ENCODE assay signal across 29 cellular contexts in the genomic region with DNA sequence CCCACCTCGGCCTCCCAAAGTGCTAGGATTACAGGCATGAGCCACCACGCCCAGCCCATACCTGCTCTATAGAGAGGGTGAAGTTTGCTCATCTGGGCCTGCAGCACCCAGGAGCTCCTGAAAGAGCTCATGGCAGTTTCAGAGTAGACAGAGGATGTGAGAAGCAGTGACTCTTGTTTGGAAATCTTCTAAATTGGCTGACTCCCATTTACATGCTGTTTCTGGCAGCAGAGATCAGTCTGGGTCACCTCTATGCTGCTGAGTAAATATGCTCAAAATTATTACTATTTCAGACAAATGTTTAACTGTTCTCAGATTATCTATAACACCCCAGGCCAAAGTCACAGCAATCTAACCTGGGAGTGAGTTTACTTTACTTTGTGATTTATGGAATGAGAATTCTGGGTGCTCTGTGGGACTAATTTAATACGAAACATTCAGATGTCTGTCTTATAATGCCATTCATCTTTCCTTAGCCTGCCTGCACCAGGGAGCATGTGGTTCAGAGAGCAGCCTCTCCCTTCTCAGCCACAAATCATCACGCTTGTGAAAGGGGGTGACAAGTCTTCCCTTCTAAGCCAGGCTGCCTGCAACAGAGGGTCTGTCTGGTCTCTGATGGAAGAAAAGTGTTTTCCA.
"Had no signal": no experiment of that assay in that cellular context is flagged by ENCODE, and none has a peak within 500 bp of the region (broad histone marks: within the 10 kb centered on the region; RNA-seq: fewer than 3 reads in every experiment).

No MANE protein-coding gene starts in this region.

- H3K9me3 ChIP-seq: esophagus squamous epithelium, heart right ventricle, neutrophil, sigmoid colon, thyroid gland, upper lobe of right lung had no signal

- H3K27ac ChIP-seq: brain microvascular endothelial cell, esophagus squamous epithelium, heart right ventricle, neutrophil, sigmoid colon, thyroid gland, upper lobe of right lung, VCaP had no signal

- H3K36me3 ChIP-seq: brain microvascular endothelial cell, esophagus squamous epithelium, heart right ventricle, neutrophil, sigmoid colon, thyroid gland, upper lobe of right lung had no signal

- H3K4me3 ChIP-seq: esophagus squamous epithelium, heart right ventricle, sigmoid colon, thyroid gland, upper lobe of right lung had no signal

- H3K4me1 Mint-ChIP-seq: naive thymus-derived CD4-positive, alpha-beta T cell; stimulated activated memory B cell treated with anti-CD40 and anti-IgM and Interleukin-4, amounts not matched to agents 10 μg/mL and 1 μg/mL and 100 μg/mL, for 72 hours; stimulated activated naive CD8-positive, alpha-beta T cell treated with anti-CD3 and anti-CD28 coated beads, Interleukin-15, amount 100 ng/mL, for 72 hours had no signal

- H3K4me3 Mint-ChIP-seq: activated naive CD8-positive, alpha-beta T cell; naive thymus-derived CD4-positive, alpha-beta T cell; stimulated activated memory B cell treated with anti-CD40 and anti-IgM and Interleukin-4, amounts not matched to agents 10 μg/mL and 1 μg/mL and 100 μg/mL, for 72 hours; stimulated activated naive CD8-positive, alpha-beta T cell treated with anti-CD3 and anti-CD28 coated beads, Interleukin-15, amount 100 ng/mL, for 72 hours; T-helper 1 cell treated with Interleukin-12 subunit alpha and Interleukin-12 subunit beta and Interleukin-4 antibody, amounts not matched to agents 30 μg/mL and 1 μg/mL, for 36 hours had no signal

- H3K27me3 ChIP-seq: brain microvascular endothelial cell, esophagus squamous epithelium, heart right ventricle, neutrophil, sigmoid colon, thyroid gland, upper lobe of right lung had no signal

- H3K9me3 Mint-ChIP-seq: stimulated activated memory B cell treated with anti-CD40 and anti-IgM and Interleukin-4, amounts not matched to agents 10 μg/mL and 1 μg/mL and 100 μg/mL, for 72 hours; stimulated activated naive CD8-positive, alpha-beta T cell treated with anti-CD3 and anti-CD28 coated beads, Interleukin-15, amount 100 ng/mL, for 72 hours; T-helper 1 cell treated with Interleukin-12 subunit alpha and Interleukin-12 subunit beta and Interleukin-4 antibody, amounts not matched to agents 30 μg/mL and 1 μg/mL, for 36 hours had no signal

- H3K4me1 ChIP-seq: esophagus squamous epithelium, sigmoid colon, thyroid gland, upper lobe of right lung had no signal

- H3K27me3 Mint-ChIP-seq: naive thymus-derived CD4-positive, alpha-beta T cell; progenitor cell of endocrine pancreas; stimulated activated memory B cell treated with anti-CD40 and anti-IgM and Interleukin-4, amounts not matched to agents 10 μg/mL and 1 μg/mL and 100 μg/mL, for 72 hours had no signal

- DNase-seq: activated CD4-positive, alpha-beta T cell treated with anti-CD3 and anti-CD28 coated beads for 4 hours; activated CD4-positive, alpha-beta T cell treated with anti-CD3 and anti-CD28 coated beads, Interleukin-2, amount 50 U/mL, for 48 hours; activated CD8-positive, alpha-beta memory T cell treated with anti-CD3 and anti-CD28 coated beads for 24 hours; activated effector memory CD4-positive, alpha-beta T cell treated with Interleukin-2 at 50 U/mL for 16 hours; activated naive CD4-positive, alpha-beta T cell treated with Interleukin-2 at 50 U/mL for 16 hours; brain microvascular endothelial cell; central memory CD4-positive, alpha-beta T cell; dermis blood vessel endothelial cell; effector CD4-positive, alpha-beta T cell; esophagus squamous epithelium; foreskin melanocyte; heart right ventricle; mammary epithelial cell; naive thymus-derived CD4-positive, alpha-beta T cell; sigmoid colon; small intestine; stimulated activated CD4-positive, alpha-beta T cell treated with anti-CD3 and anti-CD28 coated beads, Interleukin-4, amount 100 ng/mL, for 24 hours; stimulated activated CD8-positive, alpha-beta memory T cell treated with anti-CD3 and anti-CD28 coated beads, Interleukin-4, amount 100 ng/mL, for 48 hours; stimulated activated naive CD8-positive, alpha-beta T cell treated with anti-CD3 and anti-CD28 coated beads, Interleukin-15, amount 100 ng/mL, for 72 hours; SW 1271; T-helper 9 cell; thyroid gland; upper lobe of right lung had no signal

- H3K36me3 Mint-ChIP-seq: activated naive CD8-positive, alpha-beta T cell; naive thymus-derived CD4-positive, alpha-beta T cell; stimulated activated memory B cell treated with anti-CD40 and anti-IgM and Interleukin-4, amounts not matched to agents 10 μg/mL and 1 μg/mL and 100 μg/mL, for 72 hours had no signal

- H3K27ac Mint-ChIP-seq: activated naive CD8-positive, alpha-beta T cell; naive thymus-derived CD4-positive, alpha-beta T cell; progenitor cell of endocrine pancreas; stimulated activated memory B cell treated with anti-CD40 and anti-IgM and Interleukin-4, amounts not matched to agents 10 μg/mL and 1 μg/mL and 100 μg/mL, for 72 hours; stimulated activated naive CD8-positive, alpha-beta T cell treated with anti-CD3 and anti-CD28 coated beads, Interleukin-15, amount 100 ng/mL, for 72 hours; T-helper 1 cell treated with Interleukin-12 subunit alpha and Interleukin-12 subunit beta and Interleukin-4 antibody, amounts not matched to agents 30 μg/mL and 1 μg/mL, for 36 hours had no signal

- ATAC-seq: naive thymus-derived CD4-positive, alpha-beta T cell; stimulated activated memory B cell treated with anti-CD40 and anti-IgM and Interleukin-4, amounts not matched to agents 10 μg/mL and 1 μg/mL and 100 μg/mL, for 72 hours; stimulated activated naive CD8-positive, alpha-beta T cell treated with anti-CD3 and anti-CD28 coated beads, Interleukin-15, amount 100 ng/mL, for 72 hours; upper lobe of right lung had no signal
